ENCODE assay signal across 12 cellular contexts in genomic region chr9:37528652-37529072, GRCh38. TPM values are rescaled to one million over a fixed set of nuclear protein-coding genes. Genes with fewer than 3 reads are reported as not detected.
A peak's percentile ranks its signal among the peaks of the same experiment; 100 is the strongest.
DNase-seq lines count a peak whose midpoint lies in the region; ATAC-seq lines count a peak whose summit lies in the region.
"Had no signal": no experiment of that assay in that cellular context is flagged by ENCODE, and none has a peak within 500 bp of the region (broad histone marks: within the 10 kb centered on the region; RNA-seq: fewer than 3 reads in every experiment).

No MANE protein-coding gene starts in this region.

- peaks cover 15 to 36% (median 25%) of the 10 kb centered on the region in 4 donors for H3K4me1 Mint-ChIP-seq in CD4-positive, alpha-beta memory T cell
- peaks cover 7% of the 10 kb centered on the region for H3K4me1 Mint-ChIP-seq in activated naive CD8-positive, alpha-beta T cell treated with anti-CD3 and anti-CD28 coated beads for 36 hours
- H3K4me1 Mint-ChIP-seq: WTC11 had no signal

- no peaks in the 10 kb centered on the region for H3K9me3 ChIP-seq in CD4-positive, alpha-beta memory T cell (ENCODE audit: control insufficient read depth in 1 of 2, low read length in 2 of 2)
- H3K9me3 ChIP-seq in muscle layer of duodenum (ENCODE audit: control insufficient read depth in 1 of 2, low read length in 2 of 2) = no peaks in the 10 kb centered on the region
- no peaks in the 10 kb centered on the region for H3K9me3 ChIP-seq in SJCRH30 (replicated peaks)
- H3K9me3 ChIP-seq: Caco-2, left lung had no signal

- ATAC-seq in HG03442 (IDR thresholded peaks at IDR 0.05; ENCODE audit: unreplicated experiment) (peak; percentile 5), HG02970 (IDR thresholded peaks at IDR 0.05; ENCODE audit: low FRiP score, unreplicated experiment) (no peak)
- ATAC-seq: Right ventricle myocardium inferior, WTC11 had no signal

- peak overlapping the region; percentile 91 to 99 (median 99) for H3K27ac Mint-ChIP-seq in CD4-positive, alpha-beta memory T cell
- H3K27ac Mint-ChIP-seq in activated naive CD8-positive, alpha-beta T cell treated with anti-CD3 and anti-CD28 coated beads for 36 hours = peak overlapping the region; percentile 26
- H3K27ac Mint-ChIP-seq: WTC11 had no signal

- H3K27me3 ChIP-seq in CD4-positive, alpha-beta memory T cell (ENCODE audit: insufficient read depth, low read length) = no peaks in the 10 kb centered on the region
- H3K27me3 ChIP-seq in muscle layer of duodenum (ENCODE audit: low read depth, low read length) (no peaks in the 10 kb centered on the region), SJCRH30 (no peaks in the 10 kb centered on the region)
- H3K27me3 ChIP-seq: left lung had no signal

- peak overlapping the region; percentile 70 for H3K27ac ChIP-seq in CD4-positive, alpha-beta memory T cell (ENCODE audit: low read depth, low read length)
- H3K27ac ChIP-seq in muscle layer of duodenum (ENCODE audit: low read length) (peak overlapping the region; percentile 8), SJCRH30 (no peak overlapping the region)
- H3K27ac ChIP-seq: left lung had no signal

- H3K4me3 Mint-ChIP-seq in CD4-positive, alpha-beta memory T cell = peak overlapping the region; percentile 75 to 92 (median 84)
- no peak overlapping the region for H3K4me3 Mint-ChIP-seq in activated naive CD8-positive, alpha-beta T cell treated with anti-CD3 and anti-CD28 coated beads for 36 hours
- H3K4me3 Mint-ChIP-seq: WTC11 had no signal

- CTCF ChIA-PET in CD4-positive, alpha-beta memory T cell (lab: Charles Lee; ENCODE audit: partially characterized antibody) = interaction anchor here (1.3 kb wide), 1 partner anchor 66 kb away, joined by 3 read pairs; no protein-coding TSS in a partner anchor

- H3K27me3 Mint-ChIP-seq in CD4-positive, alpha-beta memory T cell = no peaks in the 10 kb centered on the region
- H3K27me3 Mint-ChIP-seq in activated naive CD8-positive, alpha-beta T cell treated with anti-CD3 and anti-CD28 coated beads for 36 hours = no peaks in the 10 kb centered on the region

- H3K9me3 Mint-ChIP-seq in CD4-positive, alpha-beta memory T cell = no peaks in the 10 kb centered on the region
- H3K9me3 Mint-ChIP-seq in activated naive CD8-positive, alpha-beta T cell treated with anti-CD3 and anti-CD28 coated beads for 36 hours = no peaks in the 10 kb centered on the region
- H3K9me3 Mint-ChIP-seq: WTC11 had no signal

- peaks cover 16 to 18% of the 10 kb centered on the region in 2 donors for H3K36me3 Mint-ChIP-seq in CD4-positive, alpha-beta memory T cell
- H3K36me3 Mint-ChIP-seq in activated naive CD8-positive, alpha-beta T cell treated with anti-CD3 and anti-CD28 coated beads for 36 hours = peaks cover 7% of the 10 kb centered on the region

- intact Hi-C loops in CD4-positive, alpha-beta memory T cell (cut with micrococcal nuclease) = loop anchor here (1.0 to 5.0 kb wide), 3 partner anchors 41 to 64 kb away; partner anchors contain the start of genes POLR1E, TOMM5 and ZBTB5

- peaks cover 31% of the 10 kb centered on the region for H3K4me1 ChIP-seq in CD4-positive, alpha-beta memory T cell (ENCODE audit: insufficient read depth, low read length)
- H3K4me1 ChIP-seq in muscle layer of duodenum (ENCODE audit: control insufficient read depth in 1 of 2, insufficient read depth in 2 of 2, low read length in 2 of 2) (no peaks in the 10 kb centered on the region), SJCRH30 (no peaks in the 10 kb centered on the region)
- H3K4me1 ChIP-seq: Caco-2, left lung had no signal

- peak overlapping the region; percentile 19 to 37 for H3K4me3 ChIP-seq in CD4-positive, alpha-beta memory T cell (ENCODE audit: low read length in 2 of 2)
- no peak overlapping the region for H3K4me3 ChIP-seq in muscle layer of duodenum (ENCODE audit: low read depth in 1 of 2, low read length in 2 of 2)
- H3K4me3 ChIP-seq in SJCRH30 = no peak overlapping the region
- H3K4me3 ChIP-seq: left lung had no signal

- DNase-seq in CD4-positive, alpha-beta memory T cell = peak in 1 of 5 donors; percentile 52
- DNase-seq in activated naive CD8-positive, alpha-beta T cell treated with anti-CD3 and anti-CD28 coated beads for 36 hours = no peak
- DNase-seq in NCI-H524 treated with DMSO at 0.1 percent for 48 hours (lab: John Stamatoyannopoulos, UW) = no peak
- no peak for DNase-seq in SW 1271 (lab: John Stamatoyannopoulos, UW)
- DNase-seq in SJCRH30 = no peak
- DNase-seq: Caco-2, left lung had no signal

- POLR2A ChIA-PET in CD4-positive, alpha-beta memory T cell (lab: Charles Lee; ENCODE audit: partially characterized antibody) = interaction anchor here (0.6 to 2.1 kb wide), 4 partner anchors 8 to 63 kb away, joined by 4 to 15 read pairs (median 6); partner anchors contain the start of genes POLR1E, TOMM5 and ZBTB5

- no peaks in the 10 kb centered on the region for H3K36me3 ChIP-seq in CD4-positive, alpha-beta memory T cell (ENCODE audit: insufficient read depth, low read length)
- H3K36me3 ChIP-seq in muscle layer of duodenum (ENCODE audit: control insufficient read depth in 1 of 2, insufficient read depth in 2 of 2, low read length in 2 of 2) (peaks cover 36 to 45% of the 10 kb centered on the region in 2 donors), SJCRH30 (peaks cover 43% of the 10 kb centered on the region)

RNA-seq across cellular contexts. Expression of gene POLR1E, which starts 42.9 kb away (rescaled TPM):
- total RNA-seq in CD4-positive, alpha-beta memory T cell = 10 to 100 TPM; 36.2 to 38.2 TPM
- 10 to 100 TPM; 12.2 to 22.8 TPM for polyA plus RNA-seq in CD4-positive, alpha-beta memory T cell
- total RNA-seq in activated naive CD8-positive, alpha-beta T cell treated with anti-CD3 and anti-CD28 coated beads for 36 hours = 10 to 100 TPM; 78.7 to 79.8 TPM
- 40.6 and 41.9 TPM in 2 replicates for total RNA-seq in SJCRH30 (2014; rRNA removed; shearing (Covaris generic))

RNA-seq across cellular contexts. Expression of gene FBXO10, which starts 47.5 kb away (rescaled TPM):
- 1 to 10 TPM; 5.5 to 6.1 TPM for total RNA-seq in CD4-positive, alpha-beta memory T cell
- polyA plus RNA-seq in CD4-positive, alpha-beta memory T cell = 1 to 10 TPM; 3.2 to 4.9 TPM
- 1 to 10 TPM; 1.9 TPM for total RNA-seq in activated naive CD8-positive, alpha-beta T cell treated with anti-CD3 and anti-CD28 coated beads for 36 hours
- total RNA-seq in SJCRH30 (2014; rRNA removed; shearing (Covaris generic)) = 31.3 and 32.2 TPM in 2 replicates

Comparison
In these comparisons a context has a peak if more than half of its experiments do, and no peak if none do; other contexts are left out.
1. H3K4me3 ChIP-seq: peak in CD4-positive, alpha-beta memory T cell (2 of 2); none in muscle layer of duodenum (0 of 2) and SJCRH30 (single experiment).